In genomic region chr19:4914736-4915501, GRCh38 we compare ENCODE assay signal across 1 cellular context.
TF ChIP-seq lines count a peak whose summit lies in the region.

No MANE protein-coding gene starts in this region.

TF ChIP-seq in HepG2, 621 proteins besides CTCF, POLR2A, EP300 and RAD21:
- TF ChIP-seq FOSL2 (CRISPR knock-in tag; IDR thresholded peaks at IDR 0.05) (peak; percentile 78), MLX (CRISPR knock-in tag; IDR thresholded peaks at IDR 0.05) (no peak)
